Comparison of ENCODE assay signal across 11 cellular contexts in the genomic region with DNA sequence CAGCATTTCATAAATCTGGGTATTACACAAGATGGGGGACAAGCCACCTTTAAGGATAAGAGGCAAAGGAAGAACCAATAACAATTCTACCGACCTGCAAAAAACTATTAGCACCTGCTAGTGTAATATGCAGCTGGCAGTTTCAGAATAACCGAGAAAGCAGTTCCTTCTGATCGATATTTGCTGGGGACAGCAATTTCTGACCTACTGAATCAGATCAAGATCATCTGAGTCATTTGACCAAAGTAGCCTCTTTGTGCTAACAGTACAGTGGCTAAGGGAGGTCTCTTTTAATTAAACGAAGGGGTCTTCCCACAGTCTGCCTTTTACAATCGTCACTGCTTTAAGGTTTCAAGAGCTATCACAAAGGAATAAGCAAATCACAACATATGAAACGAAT.
A peak's percentile ranks its signal among the peaks of the same experiment; 100 is the strongest.
DNase-seq lines count a peak whose midpoint lies in the region; ATAC-seq lines count a peak whose summit lies in the region.
"Had no signal": no experiment of that assay in that cellular context is flagged by ENCODE, and none has a peak within 500 bp of the region (broad histone marks: within the 10 kb centered on the region; RNA-seq: fewer than 3 reads in every experiment).

No MANE protein-coding gene starts in this region.

- peak overlapping the region; percentile 29 for H3K27ac Mint-ChIP-seq in memory B cell
- H3K27ac Mint-ChIP-seq: activated naive CD8-positive, alpha-beta T cell treated with anti-CD3 and anti-CD28 coated beads, Interleukin-2, amount 50 U/mL, for 24 hours had no signal

- peaks cover 11% of the 10 kb centered on the region for H3K36me3 Mint-ChIP-seq in memory B cell

- DNase-seq in memory B cell (ENCODE audit: low spot score in 2 of 2), result no peak
- DNase-seq in glomerular visceral epithelial cell (ENCODE audit: extremely low spot score), result no peak
- DNase-seq in NCI-H446 (lab: John Stamatoyannopoulos, UW), result no peak
- DNase-seq in SW480 (ENCODE audit: low spot score), result no peak
- DNase-seq: activated naive CD8-positive, alpha-beta T cell treated with anti-CD3 and anti-CD28 coated beads, Interleukin-2, amount 50 U/mL, for 24 hours; dermis blood vessel endothelial cell; NCI-H510A treated with DMSO at 0.1 percent for 48 hours had no signal

- no peaks in the 10 kb centered on the region for H3K27me3 Mint-ChIP-seq in memory B cell
- H3K27me3 Mint-ChIP-seq: activated naive CD8-positive, alpha-beta T cell treated with anti-CD3 and anti-CD28 coated beads, Interleukin-2, amount 50 U/mL, for 24 hours had no signal

- peaks cover 38% of the 10 kb centered on the region for H3K4me1 Mint-ChIP-seq in memory B cell

- peak; percentile 72 for ATAC-seq in GM18867 (IDR thresholded peaks at IDR 0.05; ENCODE audit: unreplicated experiment)
- peak; percentile 58 for ATAC-seq in GM21528 (IDR thresholded peaks at IDR 0.05; ENCODE audit: low FRiP score, unreplicated experiment)
- ATAC-seq in HG03097 (IDR thresholded peaks at IDR 0.05; ENCODE audit: low FRiP score, unreplicated experiment), result peak; percentile 48
- ATAC-seq in memory B cell (ENCODE audit: low read depth), result no peak
- no peak for ATAC-seq in GM19452 (IDR thresholded peaks at IDR 0.05; ENCODE audit: unreplicated experiment)
- ATAC-seq: activated naive CD8-positive, alpha-beta T cell treated with anti-CD3 and anti-CD28 coated beads, Interleukin-2, amount 50 U/mL, for 24 hours had no signal

- no peak overlapping the region for H3K4me3 Mint-ChIP-seq in memory B cell
- H3K4me3 Mint-ChIP-seq: activated naive CD8-positive, alpha-beta T cell treated with anti-CD3 and anti-CD28 coated beads, Interleukin-2, amount 50 U/mL, for 24 hours had no signal

- H3K9me3 Mint-ChIP-seq in memory B cell, result no peaks in the 10 kb centered on the region
- H3K9me3 Mint-ChIP-seq: activated naive CD8-positive, alpha-beta T cell treated with anti-CD3 and anti-CD28 coated beads, Interleukin-2, amount 50 U/mL, for 24 hours had no signal

Comparison
In these comparisons a context has a peak if more than half of its experiments do, and no peak if none do; other contexts are left out.
1. ATAC-seq: peak in GM18867 (single experiment), GM21528 (single experiment) and HG03097 (single experiment); none in memory B cell (single experiment) and GM19452 (single experiment).